Comparison of ENCODE assay signal across 25 cellular contexts in genomic region chr2:103159018-103159417, GRCh38.
DNase-seq lines count a peak whose midpoint lies in the region; ATAC-seq, FAIRE-seq and TF ChIP-seq lines count a peak whose summit lies in the region.
"Had no signal": no experiment of that assay in that cellular context is flagged by ENCODE, and none has a peak within 500 bp of the region (broad histone marks: within the 10 kb centered on the region; RNA-seq: fewer than 3 reads in every experiment).

No MANE protein-coding gene starts in this region.

- no peak overlapping the region for H3K4me3 Mint-ChIP-seq in GM23338
- H3K4me3 Mint-ChIP-seq: activated naive CD8-positive, alpha-beta T cell; activated T-helper 17 cell treated with anti-CD3 and anti-CD28 coated beads, Interleukin-2, amount 50 U/mL, for 72 hours; central memory CD8-positive, alpha-beta T cell; immature natural killer cell; naive thymus-derived CD4-positive, alpha-beta T cell had no signal

- H3K4me3 ChIP-seq in GM23338 (no peak overlapping the region), H1 (ENCODE audit: extremely low read depth in 1 of 4, insufficient read depth in 2 of 4, low read depth in 3 of 4, low read length in 4 of 4) (no peak overlapping the region), brain microvascular endothelial cell (ENCODE audit: low read depth, low read length) (no peak overlapping the region)
- H3K4me3 ChIP-seq: ascending aorta, left ventricle myocardium inferior, spleen, thyroid gland had no signal

- no peak overlapping the region for H2BK20ac ChIP-seq in H1 (ENCODE audit: low read length)

- no peaks in the 10 kb centered on the region for H3F3A ChIP-seq in GM23338 (replicated peaks; ENCODE audit: low read depth)

- H3K79me2 ChIP-seq in GM23338 (replicated peaks; ENCODE audit: insufficient read depth) (no peaks in the 10 kb centered on the region), H1 (ENCODE audit: control insufficient read depth in 1 of 2, insufficient read depth in 2 of 2, low read length in 2 of 2) (no peaks in the 10 kb centered on the region)

- no peak overlapping the region for H2BK5ac ChIP-seq in H1 (ENCODE audit: low read depth, low read length)

- no peaks in the 10 kb centered on the region for H3K27me3 Mint-ChIP-seq in GM23338 (ENCODE audit: insufficient read depth, low read depth, poor library complexity)
- H3K27me3 Mint-ChIP-seq: activated T-helper 17 cell treated with anti-CD3 and anti-CD28 coated beads, Interleukin-2, amount 50 U/mL, for 72 hours; central memory CD8-positive, alpha-beta T cell had no signal

- no peak overlapping the region for H2BK12ac ChIP-seq in H1 (ENCODE audit: low read depth, low read length)

- H2AFZ ChIP-seq in GM23338 (no peak overlapping the region), H1 (ENCODE audit: low read length) (no peak overlapping the region)

- H3K36me3 ChIP-seq in GM23338 (ENCODE audit: insufficient read depth) = no peaks in the 10 kb centered on the region
- no peaks in the 10 kb centered on the region for H3K36me3 ChIP-seq in H1 (ENCODE audit: control insufficient read depth in 2 of 4, insufficient read depth in 4 of 4, low read length in 3 of 4)
- H3K36me3 ChIP-seq in brain microvascular endothelial cell (replicated peaks) = no peaks in the 10 kb centered on the region
- H3K36me3 ChIP-seq: ascending aorta, left ventricle myocardium inferior, spleen, thyroid gland had no signal

- peak; percentile 48 to 66 for TF ChIP-seq RAD21 in H1 (IDR thresholded peaks at IDR 0.05 in 1 of 2, conservative IDR thresholded peaks at IDR 0.05 in 1 of 2; ENCODE audit: low read depth in 2 of 2, low read length in 2 of 2)

- no peaks in the 10 kb centered on the region for H3K9me3 Mint-ChIP-seq in GM23338
- H3K9me3 Mint-ChIP-seq: immature natural killer cell had no signal

- H3K27ac Mint-ChIP-seq in GM23338 = no peak overlapping the region
- H3K27ac Mint-ChIP-seq: activated naive CD8-positive, alpha-beta T cell; activated T-helper 17 cell treated with anti-CD3 and anti-CD28 coated beads, Interleukin-2, amount 50 U/mL, for 72 hours; immature natural killer cell; naive thymus-derived CD4-positive, alpha-beta T cell had no signal

- no peak overlapping the region for H3K9ac ChIP-seq in H1 (replicated peaks in 1 of 4; ENCODE audit: extremely low read depth in 1 of 4, low read depth in 3 of 4, low read length in 3 of 4)

- H4K5ac ChIP-seq in H1 (ENCODE audit: insufficient read length, low read depth, low read length) = no peak overlapping the region

- H3K14ac ChIP-seq in H1 (ENCODE audit: insufficient read length) = no peak overlapping the region

- H2BK120ac ChIP-seq in H1 (replicated peaks; ENCODE audit: low read depth, low read length) = no peak overlapping the region

- CTCF ChIA-PET in H1 (lab: Charles Lee; ENCODE audit: partially characterized antibody) = interaction anchor here (0.6 to 4.4 kb wide), 14 partner anchors 9 to 755 kb away, joined by 3 to 27 read pairs (median 4); no protein-coding TSS in a partner anchor

- no peak overlapping the region for H3K27ac ChIP-seq in GM23338 (ENCODE audit: low read depth)
- no peak overlapping the region for H3K27ac ChIP-seq in H1 (ENCODE audit: low read depth, low read length)
- H3K27ac ChIP-seq in brain microvascular endothelial cell = no peak overlapping the region
- H3K27ac ChIP-seq: ascending aorta, epithelial cell of prostate, HL-60, left ventricle myocardium inferior, spleen, thyroid gland had no signal

- WGBS in H1 (ENCODE audit: extremely low coverage in 1 of 2, insufficient coverage in 1 of 2, insufficient read length in 1 of 2, insufficient replicate concordance in 2 of 2, low coverage in 1 of 2, low lambda C conversion rate in 2 of 2, missing lambda C conversion rate in 1 of 2), 2 experiments = 83% methylated on average over 3 of the region's 3 CpGs; no CpG with 5 or more reads in 1 of the 2 experiments

- TF ChIP-seq EP300 in H1 (IDR thresholded peaks at IDR 0.05; ENCODE audit: borderline replicate concordance in 1 of 2, low read depth in 2 of 2, low read length in 2 of 2) = no peak

- H4K91ac ChIP-seq in H1 (replicated peaks; ENCODE audit: insufficient read length, low read length) = no peak overlapping the region

- no peak for FAIRE-seq in H1 (lab: Jason Lieb, UNC)

- peaks cover 12% of the 10 kb centered on the region; the same call in 2 of the 3 replicates for H3K4me1 Mint-ChIP-seq in GM23338
- H3K4me1 Mint-ChIP-seq: activated T-helper 17 cell treated with anti-CD3 and anti-CD28 coated beads, Interleukin-2, amount 50 U/mL, for 72 hours; central memory CD8-positive, alpha-beta T cell; immature natural killer cell; naive thymus-derived CD4-positive, alpha-beta T cell had no signal

- H3K4ac ChIP-seq in H1 (replicated peaks; ENCODE audit: insufficient read length, low read depth, low read length) = no peak overlapping the region

- H3K4me2 ChIP-seq in GM23338 (no peak overlapping the region), H1 (ENCODE audit: insufficient read depth in 1 of 2, low read depth in 2 of 2, low read length in 2 of 2) (no peak overlapping the region)

- H3K9me3 ChIP-seq in H1 (ENCODE audit: insufficient read depth in 2 of 2, low read depth in 1 of 2, low read length in 1 of 2) = no peaks in the 10 kb centered on the region
- H3K9me3 ChIP-seq: ascending aorta, left ventricle myocardium inferior, spleen, thyroid gland had no signal

- H3K18ac ChIP-seq in H1 (ENCODE audit: extremely low read depth, low read length) = no peak overlapping the region

- TF ChIP-seq CTCF in GM23338 (conservative IDR thresholded peaks at IDR 0.05; ENCODE audit: low read depth in 2 of 2) = peak; percentile 22 to 64
- peak in 2 of 3 experiments; percentile 20 to 43; a peak in 3 of 4 replicates for TF ChIP-seq CTCF in H1 (IDR thresholded peaks at IDR 0.05; ENCODE audit: control extremely low read depth in 1 of 3, insufficient read depth in 1 of 3, low read depth in 1 of 3, low read length in 3 of 3)
- no peak for TF ChIP-seq CTCF in brain microvascular endothelial cell (IDR thresholded peaks at IDR 0.05; ENCODE audit: low read depth, low read length, missing control alignments)

- no peaks in the 10 kb centered on the region for H3K9me2 ChIP-seq in GM23338 (ENCODE audit: insufficient read depth)

- TF ChIP-seq POLR2A in H1 (IDR thresholded peaks at IDR 0.05; ENCODE audit: control extremely low read depth in 1 of 2, low read depth in 2 of 2, low read length in 2 of 2) = no peak

- ATAC-seq in GM23338 = peak; percentile 43
- no peak for ATAC-seq in HG02885 (IDR thresholded peaks at IDR 0.05; ENCODE audit: poor library complexity, unreplicated experiment)
- ATAC-seq: activated T-helper 17 cell treated with anti-CD3 and anti-CD28 coated beads, Interleukin-2, amount 50 U/mL, for 72 hours; naive thymus-derived CD4-positive, alpha-beta T cell had no signal

- in situ Hi-C loops in brain microvascular endothelial cell (cut with HindIII; ENCODE audit: low pct_ligation_motif_present, low sequenced_read_pairs) = no loop called here

- H3K36me3 Mint-ChIP-seq in GM23338 (ENCODE audit: low read depth) = no peaks in the 10 kb centered on the region
- H3K36me3 Mint-ChIP-seq: activated naive CD8-positive, alpha-beta T cell; immature natural killer cell; naive thymus-derived CD4-positive, alpha-beta T cell had no signal

- H2AK5ac ChIP-seq in H1 (ENCODE audit: low read depth, low read length) = no peak overlapping the region

- H4K8ac ChIP-seq in H1 (ENCODE audit: extremely low read depth, insufficient read depth, low read length) = no peak overlapping the region

- no peaks in the 10 kb centered on the region for H3K79me1 ChIP-seq in H1 (ENCODE audit: low read depth, low read length)

- H4K20me1 ChIP-seq in GM23338 (replicated peaks; ENCODE audit: insufficient read depth) = no peaks in the 10 kb centered on the region
- no peaks in the 10 kb centered on the region for H4K20me1 ChIP-seq in H1 (replicated peaks in 1 of 2; ENCODE audit: control insufficient read depth in 1 of 2, insufficient read depth in 2 of 2, low read length in 2 of 2)

- H3K23me2 ChIP-seq in H1 (ENCODE audit: low read depth, low read length) = no peaks in the 10 kb centered on the region

- H3K23ac ChIP-seq in H1 (ENCODE audit: insufficient read length) = no peak overlapping the region

- no peak overlapping the region for H3K56ac ChIP-seq in H1 (replicated peaks; ENCODE audit: insufficient read length, low read depth, low read length)

- H3K4me1 ChIP-seq in GM23338 (ENCODE audit: insufficient read depth) (no peaks in the 10 kb centered on the region), H1 (replicated peaks in 1 of 4; ENCODE audit: control insufficient read depth in 3 of 4, insufficient read depth in 4 of 4, low read length in 3 of 4) (no peaks in the 10 kb centered on the region)
- H3K4me1 ChIP-seq: ascending aorta, left ventricle myocardium inferior, spleen, thyroid gland had no signal

- POLR2A ChIA-PET in H1 (lab: Charles Lee; ENCODE audit: partially characterized antibody) = no interaction called here

- H3K27me3 ChIP-seq in GM23338 (ENCODE audit: insufficient read depth) (no peaks in the 10 kb centered on the region), H1 (replicated peaks in 1 of 4; ENCODE audit: control insufficient read depth in 3 of 4, extremely low read depth in 1 of 4, insufficient read depth in 3 of 4, low read length in 3 of 4) (no peaks in the 10 kb centered on the region), brain microvascular endothelial cell (replicated peaks) (no peaks in the 10 kb centered on the region)
- H3K27me3 ChIP-seq: ascending aorta, thyroid gland had no signal

- no peak overlapping the region for H2BK15ac ChIP-seq in H1 (ENCODE audit: low read length)

- DNase-seq in D341Med (ENCODE audit: low spot score) (peak; percentile 50), GM23338 (ENCODE audit: low spot score) (no peak), NCI-H526 (lab: John Stamatoyannopoulos, UW) (peak; percentile 4 to 43), H1 (ENCODE audit: low read depth in 1 of 2, low spot score in 2 of 2) (no peak), NOMO-1 treated with dmso at 0.1 percent for 144 hours (lab: John Stamatoyannopoulos, UW; ENCODE audit: unreplicated experiment) (no peak), brain microvascular endothelial cell (no peak)
- DNase-seq: activated CD4-positive, alpha-beta T cell treated with anti-CD3 and anti-CD28 coated beads, Interleukin-2, amount 50 U/mL, for 4 hours; activated CD8-positive, alpha-beta memory T cell treated with anti-CD3 and anti-CD28 coated beads, Interleukin-2, amount 50 U/mL, for 4 hours; foreskin fibroblast; immature natural killer cell; left ventricle myocardium inferior; naive thymus-derived CD4-positive, alpha-beta T cell; NCI-H187; spleen; stimulated activated CD4-positive, alpha-beta T cell treated with anti-CD3 and anti-CD28 coated beads, Interleukin-4, amount 100 ng/mL, for 1 hour; stimulated activated naive CD4-positive, alpha-beta T cell treated with Interleukin-2 at 50 U/mL for 16 hours; T-helper 2 cell; thyroid gland had no signal

TF ChIP-seq in H1, 55 proteins besides CTCF, POLR2A, EP300 and RAD21 (continues in another document):
- TF ChIP-seq SIN3A (conservative IDR thresholded peaks at IDR 0.05 in 1 of 2, IDR thresholded peaks at IDR 0.05 in 1 of 2; ENCODE audit: low read depth in 1 of 2, low read length in 2 of 2) = no peak
- TF ChIP-seq POU5F1 (IDR thresholded peaks at IDR 0.05; ENCODE audit: low read depth, low read length) = no peak
- no peak for TF ChIP-seq RNF2 (IDR thresholded peaks at IDR 0.05; ENCODE audit: borderline replicate concordance, low read depth, low read length, missing control alignments, poor library complexity, severe bottlenecking)
- no peak for TF ChIP-seq YY1 (IDR thresholded peaks at IDR 0.05; ENCODE audit: low read depth, low read length)

Comparison
In these comparisons a context has a peak if more than half of its experiments do, and no peak if none do; other contexts are left out.
1. DNase-seq: peak in D341Med (single experiment) and NCI-H526 (2 of 2); none in GM23338 (single experiment), H1 (0 of 2), NOMO-1 treated with dmso at 0.1 percent for 144 hours (single experiment) and brain microvascular endothelial cell (single experiment).